11 cellular contexts compared by ENCODE assay signal in the genomic region with DNA sequence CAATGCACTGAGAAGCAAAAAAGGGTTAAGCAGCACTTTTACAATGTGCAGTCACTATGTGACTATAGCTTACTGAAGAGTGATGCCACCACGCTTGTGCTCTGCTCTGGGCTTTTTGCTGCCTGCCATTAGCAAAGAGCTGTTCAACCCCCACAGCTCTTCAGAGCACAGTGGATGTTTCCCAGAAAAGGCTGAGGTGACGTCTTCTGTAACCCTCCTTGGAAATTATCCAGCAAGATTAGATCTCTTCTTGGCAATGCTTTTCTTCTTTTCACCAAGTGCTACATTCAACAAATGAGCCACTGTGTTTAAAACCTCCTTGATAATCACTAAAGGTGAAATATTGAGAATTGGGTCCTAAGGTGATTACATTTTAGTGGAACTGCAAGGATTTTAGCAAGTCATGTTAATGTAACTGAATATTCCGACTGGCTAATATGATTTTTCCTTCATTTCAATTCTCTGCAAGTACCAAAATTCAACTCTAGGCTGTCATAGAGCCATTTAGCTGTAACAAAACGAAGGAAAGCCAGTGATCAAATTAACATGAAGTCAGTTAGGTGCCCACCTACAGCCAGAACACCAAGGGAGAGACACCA. TPM values are rescaled to one million over a fixed set of nuclear protein-coding genes. Genes with fewer than 3 reads are reported as not detected.
DNase-seq lines count a peak whose midpoint lies in the region; ATAC-seq and TF ChIP-seq lines count a peak whose summit lies in the region.
"Had no signal": no experiment of that assay in that cellular context is flagged by ENCODE, and none has a peak within 500 bp of the region (broad histone marks: within the 10 kb centered on the region; RNA-seq: fewer than 3 reads in every experiment).

No MANE protein-coding gene starts in this region.

- H3K27me3 Mint-ChIP-seq in CD4-positive, CD25-positive, alpha-beta regulatory T cell: no peaks in the 10 kb centered on the region
- H3K27me3 Mint-ChIP-seq in activated naive CD8-positive, alpha-beta T cell treated with anti-CD3 and anti-CD28 coated beads, Interleukin-2, amount 50 U/mL, for 24 hours: no peaks in the 10 kb centered on the region

- no peaks in the 10 kb centered on the region for H3K36me3 ChIP-seq in CD4-positive, CD25-positive, alpha-beta regulatory T cell (ENCODE audit: control insufficient read depth, insufficient read depth, low read length)
- H3K36me3 ChIP-seq in IMR-90 (ENCODE audit: control insufficient read depth, insufficient read depth, low read length) (no peaks in the 10 kb centered on the region), lower lobe of right lung (no peaks in the 10 kb centered on the region), mucosa of descending colon (ENCODE audit: low read depth) (no peaks in the 10 kb centered on the region)
- H3K36me3 ChIP-seq: MG63 had no signal

- H4K20me1 ChIP-seq in IMR-90 (ENCODE audit: insufficient read depth, low read length): peaks cover 18% of the 10 kb centered on the region

- H2AFZ ChIP-seq in IMR-90 (replicated peaks; ENCODE audit: low read length, poor library complexity): no peak overlapping the region

- no peak overlapping the region for H3K4me2 ChIP-seq in IMR-90 (ENCODE audit: low read depth, low read length)

- no peak overlapping the region for H3K18ac ChIP-seq in IMR-90 (ENCODE audit: low read depth, low read length)

- DNase-seq in CD4-positive, CD25-positive, alpha-beta regulatory T cell: peak in 1 of 3 donors; percentile 32
- DNase-seq in IMR-90: peak; percentile 48
- DNase-seq in activated naive CD8-positive, alpha-beta T cell treated with anti-CD3 and anti-CD28 coated beads, Interleukin-2, amount 50 U/mL, for 24 hours: no peak
- DNase-seq in lower lobe of right lung: no peak
- no peak for DNase-seq in pons (ENCODE audit: low spot score)
- DNase-seq in mucosa of descending colon: no peak
- DNase-seq: Caco-2; MG63; stimulated activated CD4-positive, alpha-beta T cell treated with anti-CD3 and anti-CD28 coated beads, Interleukin-15, amount 100 ng/mL, for 24 hours had no signal

- no peak overlapping the region for H3K9ac ChIP-seq in IMR-90 (ENCODE audit: low read depth, low read length)

- H4K8ac ChIP-seq in IMR-90 (ENCODE audit: low read depth in 2 of 2, low read length in 2 of 2): no peak overlapping the region

- H3K9me3 Mint-ChIP-seq in CD4-positive, CD25-positive, alpha-beta regulatory T cell: no peaks in the 10 kb centered on the region
- no peaks in the 10 kb centered on the region for H3K9me3 Mint-ChIP-seq in activated naive CD8-positive, alpha-beta T cell treated with anti-CD3 and anti-CD28 coated beads, Interleukin-2, amount 50 U/mL, for 24 hours

- in situ Hi-C loops in IMR-90 (cut with MboI; ENCODE audit: low sequenced_read_pairs): no loop called here

- no peak overlapping the region for H4K91ac ChIP-seq in IMR-90 (ENCODE audit: insufficient read depth, low read depth, low read length)

- H4K5ac ChIP-seq in IMR-90 (ENCODE audit: low read depth, low read length): no peak overlapping the region

- intact Hi-C loops in IMR-90 (cut with micrococcal nuclease): no loop called here
- intact Hi-C loops in lower lobe of right lung (cut with DNase I): no loop called here
- intact Hi-C loops in mucosa of descending colon (cut with DNase I, micrococcal nuclease): no loop called here

- H2AK5ac ChIP-seq in IMR-90 (ENCODE audit: low read depth, low read length): no peak overlapping the region

- ATAC-seq in CD4-positive, CD25-positive, alpha-beta regulatory T cell (ENCODE audit: low read depth in 2 of 2): peak in 1 of 2 donors; percentile 20
- ATAC-seq in IMR-90 (ENCODE audit: low read depth) (no peak), lower lobe of right lung (peak; percentile 26 to 49), GM21576 (IDR thresholded peaks at IDR 0.05; ENCODE audit: unreplicated experiment) (no peak), HG02571 (IDR thresholded peaks at IDR 0.05; ENCODE audit: unreplicated experiment) (no peak), mucosa of descending colon (no peak)
- no peak for ATAC-seq in activated naive CD8-positive, alpha-beta T cell treated with anti-CD3 and anti-CD28 coated beads, Interleukin-2, amount 50 U/mL, for 24 hours

- H3K14ac ChIP-seq in IMR-90 (replicated peaks; ENCODE audit: low read depth, low read length): no peak overlapping the region

- peaks cover 56 to 89% (median 80%) of the 10 kb centered on the region in 4 donors for H3K4me1 Mint-ChIP-seq in CD4-positive, CD25-positive, alpha-beta regulatory T cell
- H3K4me1 Mint-ChIP-seq in activated naive CD8-positive, alpha-beta T cell treated with anti-CD3 and anti-CD28 coated beads, Interleukin-2, amount 50 U/mL, for 24 hours: peaks cover 86% of the 10 kb centered on the region

- no peak for TF ChIP-seq POLR2A in IMR-90 (IDR thresholded peaks at IDR 0.05; ENCODE audit: low read depth, low read length)

- no peaks in the 10 kb centered on the region for H3K9me3 ChIP-seq in CD4-positive, CD25-positive, alpha-beta regulatory T cell (ENCODE audit: control insufficient read depth in 2 of 2, low read length in 2 of 2)
- H3K9me3 ChIP-seq in IMR-90 (ENCODE audit: control insufficient read depth, insufficient read depth, low read length): no peaks in the 10 kb centered on the region
- H3K9me3 ChIP-seq in lower lobe of right lung: no peaks in the 10 kb centered on the region
- H3K9me3 ChIP-seq in mucosa of descending colon: no peaks in the 10 kb centered on the region
- H3K9me3 ChIP-seq: Caco-2, MG63 had no signal

- no peak for TF ChIP-seq RAD21 in IMR-90 (IDR thresholded peaks at IDR 0.05; ENCODE audit: low read length)

- no peak overlapping the region for H2BK20ac ChIP-seq in IMR-90 (ENCODE audit: low read depth, low read length)

- no peak overlapping the region for H3K23ac ChIP-seq in IMR-90 (ENCODE audit: low read depth, low read length)

- H3K4ac ChIP-seq in IMR-90 (ENCODE audit: low read depth, low read length): no peak overlapping the region

- peak overlapping the region; percentile 2 to 94 (median 60) for H3K27ac Mint-ChIP-seq in CD4-positive, CD25-positive, alpha-beta regulatory T cell
- H3K27ac Mint-ChIP-seq in activated naive CD8-positive, alpha-beta T cell treated with anti-CD3 and anti-CD28 coated beads, Interleukin-2, amount 50 U/mL, for 24 hours: peak overlapping the region; percentile 72

- H2BK120ac ChIP-seq in IMR-90 (ENCODE audit: low read depth, low read length): no peak overlapping the region

- H3K4me3 Mint-ChIP-seq in CD4-positive, CD25-positive, alpha-beta regulatory T cell: peak overlapping the region; percentile 12 to 40 (median 21)
- H3K4me3 Mint-ChIP-seq in activated naive CD8-positive, alpha-beta T cell treated with anti-CD3 and anti-CD28 coated beads, Interleukin-2, amount 50 U/mL, for 24 hours: no peak overlapping the region

- no peaks in the 10 kb centered on the region for H3K27me3 ChIP-seq in CD4-positive, CD25-positive, alpha-beta regulatory T cell (ENCODE audit: control insufficient read depth, insufficient read depth, low read length)
- H3K27me3 ChIP-seq in IMR-90 (ENCODE audit: control insufficient read depth, insufficient read depth, low read length) (no peaks in the 10 kb centered on the region), lower lobe of right lung (ENCODE audit: low read depth) (no peaks in the 10 kb centered on the region)
- H3K27me3 ChIP-seq: MG63 had no signal

- dilution Hi-C loops in IMR-90 (cut with HindIII; ENCODE audit: low sequenced_read_pairs, unreplicated experiment): no loop called here

- peak overlapping the region; percentile 63 for H3K27ac ChIP-seq in CD4-positive, CD25-positive, alpha-beta regulatory T cell (ENCODE audit: insufficient read depth, low read length, poor library complexity, severe bottlenecking)
- H3K27ac ChIP-seq in IMR-90 (ENCODE audit: insufficient read depth, low read length) (no peak overlapping the region), lower lobe of right lung (no peak overlapping the region)

- CTCF ChIA-PET in IMR-90 (lab: Yijun Ruan, JAX): interaction anchor here (1.0 kb wide), 1 partner anchor 105 kb away, joined by 3 read pairs; no protein-coding TSS in a partner anchor

- H3K9me1 ChIP-seq in IMR-90 (ENCODE audit: insufficient read depth, low read length): peaks cover 12% of the 10 kb centered on the region

- H2AK9ac ChIP-seq in IMR-90 (replicated peaks; ENCODE audit: low read depth, low read length, poor library complexity): no peak overlapping the region

- no peak overlapping the region for H2BK15ac ChIP-seq in IMR-90 (ENCODE audit: low read depth, low read length)

- no peak overlapping the region for H2BK5ac ChIP-seq in IMR-90 (ENCODE audit: low read depth, low read length, poor library complexity, severe bottlenecking)

- POLR2A ChIA-PET in IMR-90 (lab: Charles Lee; ENCODE audit: unreplicated experiment): no interaction called here

- H3K4me3 ChIP-seq in CD4-positive, CD25-positive, alpha-beta regulatory T cell (ENCODE audit: low read depth, low read length): peak overlapping the region; percentile 51
- H3K4me3 ChIP-seq in IMR-90 (ENCODE audit: insufficient read depth, low read depth, low read length) (no peak overlapping the region), lower lobe of right lung (no peak overlapping the region), mucosa of descending colon (no peak overlapping the region)
- H3K4me3 ChIP-seq: MG63 had no signal

- peaks cover 88% of the 10 kb centered on the region for H3K4me1 ChIP-seq in CD4-positive, CD25-positive, alpha-beta regulatory T cell (ENCODE audit: control insufficient read depth, insufficient read depth, low read length, poor library complexity, severe bottlenecking)
- H3K4me1 ChIP-seq in IMR-90 (ENCODE audit: control insufficient read depth, insufficient read depth, low read length): peaks cover 8% of the 10 kb centered on the region
- peaks cover 14% of the 10 kb centered on the region for H3K4me1 ChIP-seq in lower lobe of right lung
- no peaks in the 10 kb centered on the region for H3K4me1 ChIP-seq in mucosa of descending colon (ENCODE audit: low read depth)
- H3K4me1 ChIP-seq: Caco-2 had no signal

- peaks cover 22 to 78% of the 10 kb centered on the region in 2 experiments for H3K79me1 ChIP-seq in IMR-90 (ENCODE audit: low read depth in 1 of 2, low read length in 2 of 2)

- WGBS in IMR-90 (ENCODE audit: extremely low coverage in 2 of 2, insufficient read length in 1 of 2), 2 experiments: 60% methylated on average over 1 of the region's 4 CpGs; no CpG with 5 or more reads in 1 of the 2 experiments

- TF ChIP-seq CTCF in IMR-90 (conservative IDR thresholded peaks at IDR 0.05; ENCODE audit: low read depth, low read length) (no peak), lower lobe of right lung (IDR thresholded peaks at IDR 0.05) (no peak), mucosa of descending colon (IDR thresholded peaks at IDR 0.05) (no peak)

- H3K36me3 Mint-ChIP-seq in CD4-positive, CD25-positive, alpha-beta regulatory T cell: no peaks in the 10 kb centered on the region
- H3K36me3 Mint-ChIP-seq in activated naive CD8-positive, alpha-beta T cell treated with anti-CD3 and anti-CD28 coated beads, Interleukin-2, amount 50 U/mL, for 24 hours (ENCODE audit: low read depth): peaks cover 17% of the 10 kb centered on the region

- H3K56ac ChIP-seq in IMR-90 (ENCODE audit: extremely low read depth, insufficient read depth, low read length): no peak overlapping the region

- BruUV-seq in IMR-90 (replicated peaks; lab: Mats Ljungman, UMichigan): no TSS peak

RNA-seq across cellular contexts. Expression of a gene that starts 34.9 kb away (rescaled TPM):
- total RNA-seq in CD4-positive, CD25-positive, alpha-beta regulatory T cell: 201 TPM
- polyA plus RNA-seq in CD4-positive, CD25-positive, alpha-beta regulatory T cell: 100 to 1,000 TPM; 139 to 175 (median 154) TPM
- total RNA-seq in IMR-90 (2012; rRNA removed): 42.3 and 50.5 TPM in 2 replicates
- polyA plus RNA-seq in IMR-90 (2012; rRNA removed): 29.7 and 32.1 TPM in 2 replicates
- polyA plus RNA-seq in IMR-90 (2012; cell fraction: cytosol; rRNA removed): 9.0 and 11.1 TPM in 2 replicates
- polyA plus RNA-seq in IMR-90 (2012; cell fraction: nucleus; rRNA removed; ENCODE audit: low replicate concordance): 13.4 and 51.1 TPM in 2 replicates
- total RNA-seq in lower lobe of right lung: 72.4 TPM
- 10 to 100 TPM; 11.5 to 60.6 (median 27.5) TPM for total RNA-seq in mucosa of descending colon

Comparison
In these comparisons a context has a peak if more than half of its experiments do, and no peak if none do; other contexts are left out.
1. ATAC-seq: peak in lower lobe of right lung (2 of 2); none in IMR-90 (single experiment), activated naive CD8-positive, alpha-beta T cell treated with anti-CD3 and anti-CD28 coated beads, Interleukin-2, amount 50 U/mL, for 24 hours (single experiment), GM21576 (single experiment), HG02571 (single experiment) and mucosa of descending colon (single experiment).